8 cellular contexts compared by ENCODE assay signal in the genomic region with DNA sequence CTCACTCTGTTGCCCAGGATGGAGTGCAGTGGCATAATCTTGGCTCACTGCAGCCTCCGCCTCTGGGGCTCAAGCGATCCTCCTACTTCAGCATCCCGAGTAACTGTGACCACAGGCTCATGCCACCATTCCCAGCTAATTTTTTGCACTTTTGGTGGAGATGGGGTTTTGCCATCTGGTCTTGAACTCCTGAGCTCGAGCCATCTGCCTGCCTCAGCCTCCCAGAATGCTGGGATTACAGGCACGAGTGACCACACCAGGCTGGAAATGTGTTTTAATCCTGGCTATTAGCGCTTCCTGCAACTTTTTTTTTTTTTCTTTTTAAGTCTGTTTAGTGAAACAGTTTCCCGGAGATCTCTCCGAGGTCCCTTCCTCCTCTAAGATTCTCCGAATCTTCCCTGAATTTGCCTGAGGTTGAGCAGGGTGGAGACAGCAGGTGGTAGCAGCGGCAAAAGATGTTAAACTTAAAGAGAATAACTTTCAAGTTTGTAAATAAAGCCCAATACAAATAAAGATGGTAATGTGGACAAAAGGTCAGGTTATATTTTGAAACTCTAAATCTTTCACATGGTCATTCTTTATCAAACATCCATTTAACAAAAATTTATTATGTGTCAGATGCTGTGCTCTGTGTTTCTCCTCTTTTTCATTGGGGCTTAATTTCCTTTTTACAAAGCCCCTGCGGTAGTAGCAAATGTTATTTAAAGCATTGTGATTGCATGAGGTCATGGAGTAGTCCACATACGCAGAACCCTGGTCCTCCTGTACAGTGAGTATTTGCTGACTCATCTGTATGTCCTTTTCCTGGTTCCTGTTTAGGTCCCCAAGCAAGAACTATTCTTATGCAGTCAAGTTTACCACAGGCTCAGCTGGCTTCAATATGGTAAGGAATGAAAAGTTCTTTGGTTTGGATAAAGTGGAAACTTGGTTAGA.
DNase-seq lines count a peak whose midpoint lies in the region; ATAC-seq and TF ChIP-seq lines count a peak whose summit lies in the region.

No MANE protein-coding gene starts in this region.

- no peak overlapping the region for H3K9ac ChIP-seq in endodermal cell (ENCODE audit: extremely low read depth, low read length, poor library complexity, severe bottlenecking)

- TF ChIP-seq CTCF in endodermal cell (conservative IDR thresholded peaks at IDR 0.05) (no peak), mesothelial cell of epicardium (IDR thresholded peaks at IDR 0.05; ENCODE audit: unreplicated experiment) (no peak)

- peak overlapping the region; percentile 36 for H3K27ac ChIP-seq in endodermal cell (ENCODE audit: low read depth, low read length)

- WGBS in endodermal cell (ENCODE audit: insufficient coverage in 1 of 2, insufficient read length in 1 of 2), 2 experiments, result 87 to 88% methylated on average over 7 to 11 of the region's 12 CpGs

- H3K9me3 Mint-ChIP-seq in endodermal cell, result no peaks in the 10 kb centered on the region
- no peaks in the 10 kb centered on the region for H3K9me3 Mint-ChIP-seq in mesothelial cell of epicardium
- no peaks in the 10 kb centered on the region for H3K9me3 Mint-ChIP-seq in T-helper 2 cell treated with Interferon-gamma antibody and Interleukin-4, amounts not matched to agents 5 μg/mL and 100 μg/mL, for 36 hours

- H3K4me1 Mint-ChIP-seq in endodermal cell (peaks cover 8% of the 10 kb centered on the region), mesothelial cell of epicardium (peaks cover 38% of the 10 kb centered on the region)
- no peaks in the 10 kb centered on the region for H3K4me1 Mint-ChIP-seq in T-helper 2 cell treated with Interferon-gamma antibody and Interleukin-4, amounts not matched to agents 5 μg/mL and 100 μg/mL, for 36 hours (ENCODE audit: low read depth)

- DNase-seq in DMS53 (lab: John Stamatoyannopoulos, UW) (peak; percentile 89), NOMO-1 treated with DMSO at 0.1 percent for 48 hours (lab: John Stamatoyannopoulos, UW; ENCODE audit: unreplicated experiment) (peak; percentile 69), endodermal cell (no peak), mesothelial cell of epicardium (ENCODE audit: low spot score in 2 of 2, unreplicated experiment in 2 of 2) (no peak)
- no peak for DNase-seq in stimulated activated CD8-positive, alpha-beta memory T cell treated with anti-CD3 and anti-CD28 coated beads, Interleukin-4, amount 100 ng/mL, for 48 hours
- DNase-seq in T-helper 2 cell treated with Interferon-gamma antibody and Interleukin-4, amounts not matched to agents 5 μg/mL and 100 μg/mL, for 36 hours (ENCODE audit: low spot score), result no peak

- ATAC-seq in HG03469 (IDR thresholded peaks at IDR 0.05; ENCODE audit: unreplicated experiment), result no peak
- ATAC-seq in GM18520 (IDR thresholded peaks at IDR 0.05; ENCODE audit: unreplicated experiment), result no peak

- no peak overlapping the region for H3K4me3 Mint-ChIP-seq in endodermal cell
- peak overlapping the region; percentile 0 for H3K4me3 Mint-ChIP-seq in mesothelial cell of epicardium
- no peak overlapping the region for H3K4me3 Mint-ChIP-seq in T-helper 2 cell treated with Interferon-gamma antibody and Interleukin-4, amounts not matched to agents 5 μg/mL and 100 μg/mL, for 36 hours

- H3K9me3 ChIP-seq in endodermal cell (ENCODE audit: control insufficient read depth, low read length), result no peaks in the 10 kb centered on the region

- H3K4me3 ChIP-seq in endodermal cell (ENCODE audit: low read length), result no peak overlapping the region

- H3K36me3 Mint-ChIP-seq in endodermal cell (ENCODE audit: low read depth) (peaks cover 64% of the 10 kb centered on the region), mesothelial cell of epicardium (peaks cover 8% of the 10 kb centered on the region)
- no peaks in the 10 kb centered on the region for H3K36me3 Mint-ChIP-seq in T-helper 2 cell treated with Interferon-gamma antibody and Interleukin-4, amounts not matched to agents 5 μg/mL and 100 μg/mL, for 36 hours (ENCODE audit: low read depth)

- no peaks in the 10 kb centered on the region for H3K4me1 ChIP-seq in endodermal cell (ENCODE audit: control insufficient read depth, insufficient read depth, low read length)

- H3K27me3 Mint-ChIP-seq in endodermal cell (ENCODE audit: insufficient read depth) (no peaks in the 10 kb centered on the region), mesothelial cell of epicardium (ENCODE audit: low read depth) (no peaks in the 10 kb centered on the region)
- H3K27me3 Mint-ChIP-seq in T-helper 2 cell treated with Interferon-gamma antibody and Interleukin-4, amounts not matched to agents 5 μg/mL and 100 μg/mL, for 36 hours (ENCODE audit: low read depth), result no peaks in the 10 kb centered on the region

- H3K27ac Mint-ChIP-seq in endodermal cell (peak overlapping the region; percentile 92), mesothelial cell of epicardium (peak overlapping the region; percentile 96)
- no peak overlapping the region for H3K27ac Mint-ChIP-seq in T-helper 2 cell treated with Interferon-gamma antibody and Interleukin-4, amounts not matched to agents 5 μg/mL and 100 μg/mL, for 36 hours

- H3K27me3 ChIP-seq in endodermal cell (ENCODE audit: control insufficient read depth, insufficient read depth, low read length, poor library complexity, severe bottlenecking), result no peaks in the 10 kb centered on the region

- H3K36me3 ChIP-seq in endodermal cell (ENCODE audit: control insufficient read depth, insufficient read depth, low read length), result peaks cover 87% of the 10 kb centered on the region

Comparison
In these comparisons a context has a peak if more than half of its experiments do, and no peak if none do; other contexts are left out.
1. DNase-seq: peak in DMS53 (single experiment) and NOMO-1 treated with DMSO at 0.1 percent for 48 hours (single experiment); none in endodermal cell (single experiment), mesothelial cell of epicardium (0 of 2), stimulated activated CD8-positive, alpha-beta memory T cell treated with anti-CD3 and anti-CD28 coated beads, Interleukin-4, amount 100 ng/mL, for 48 hours (single experiment) and T-helper 2 cell treated with Interferon-gamma antibody and Interleukin-4, amounts not matched to agents 5 μg/mL and 100 μg/mL, for 36 hours (single experiment).